8 cellular contexts compared by ENCODE assay signal in genomic region chr6:98947411-98948292, GRCh38. TPM values are rescaled to one million over a fixed set of nuclear protein-coding genes. Genes with fewer than 3 reads are reported as not detected.
DNase-seq lines count a peak whose midpoint lies in the region; ATAC-seq, FAIRE-seq and TF ChIP-seq lines count a peak whose summit lies in the region.

FBXL4 (minus strand) TSS chr6:98947946; CDS start chr6:98926988, 20,958 bp downstream.

- H3F3A ChIP-seq in GM23338 (replicated peaks; ENCODE audit: low read depth): no peaks in the 10 kb centered on the region

- FAIRE-seq in frontal cortex (lab: Jason Lieb, UNC): no peak

- no peaks in the 10 kb centered on the region for H3K9me2 ChIP-seq in GM23338 (ENCODE audit: insufficient read depth)

- H2AFZ ChIP-seq in GM23338: peak within 1 kb of the TSS; percentile 100
- peak within 1 kb of the TSS; percentile 77 for H2AFZ ChIP-seq in neuron (ENCODE audit: low read depth, low read length)

- H3K4me3 ChIP-seq in GM23338: peak within 1 kb of the TSS; percentile 85
- peak within 1 kb of the TSS; percentile 95 for H3K4me3 ChIP-seq in SJSA1
- H3K4me3 ChIP-seq in neuron (ENCODE audit: low read length): peak within 1 kb of the TSS; percentile 78

- peak within 1 kb of the TSS; percentile 97 for H3K4me2 ChIP-seq in GM23338

- H3K9me3 Mint-ChIP-seq in GM23338: peaks cover 10% of the 10 kb centered on the region

- H3K4me1 ChIP-seq in GM23338 (ENCODE audit: insufficient read depth) (peaks cover 13% of the 10 kb centered on the region), SJSA1 (replicated peaks) (peaks cover 8% of the 10 kb centered on the region), neuron (ENCODE audit: insufficient read depth, low read length) (peaks cover 18% of the 10 kb centered on the region)

- H3K27me3 ChIP-seq in GM23338 (ENCODE audit: insufficient read depth) (no peaks in the 10 kb centered on the region), SJSA1 (replicated peaks) (peaks cover 7% of the 10 kb centered on the region), neuron (ENCODE audit: insufficient read depth, low read length) (no peaks in the 10 kb centered on the region)

- H3K4me3 Mint-ChIP-seq in GM23338: peak within 1 kb of the TSS; percentile 91

- TF ChIP-seq CTCF in GM23338 (conservative IDR thresholded peaks at IDR 0.05; ENCODE audit: low read depth in 2 of 2) (no peak), subcutaneous adipose tissue (IDR thresholded peaks at IDR 0.05; ENCODE audit: low read depth) (no peak)

- H3K9me3 ChIP-seq in SJSA1 (replicated peaks) (no peaks in the 10 kb centered on the region), neuron (ENCODE audit: low read length) (no peaks in the 10 kb centered on the region)

- peak; percentile 94 for ATAC-seq in GM23338

- DNase-seq in ELR (ENCODE audit: low read depth) (peak; percentile 90), GM23338 (ENCODE audit: low spot score) (peak; percentile 95), LHCN-M2 (ENCODE audit: low read depth) (peak; percentile 76), SJSA1 (ENCODE audit: low read depth in 1 of 2, low spot score in 2 of 2) (peak; percentile 85), frontal cortex (ENCODE audit: low spot score in 2 of 2) (peak; percentile 85 to 88)
- DNase-seq in activated gamma-delta T cell treated with anti-CD3 and anti-CD28 coated beads, Interleukin-2, amount 50 U/mL, for 16 hours (ENCODE audit: low read depth): peak; percentile 64

- H3K4me1 Mint-ChIP-seq in GM23338: peaks cover 14% of the 10 kb centered on the region

- H4K20me1 ChIP-seq in GM23338 (replicated peaks; ENCODE audit: insufficient read depth): no peaks in the 10 kb centered on the region

- H3K27ac ChIP-seq in GM23338 (ENCODE audit: low read depth): peak within 1 kb of the TSS; percentile 76; the same call in 1 of the 2 replicates
- H3K27ac ChIP-seq in SJSA1: peak within 1 kb of the TSS; percentile 93

- peaks cover 5% of the 10 kb centered on the region for H3K27me3 Mint-ChIP-seq in GM23338 (ENCODE audit: insufficient read depth, low read depth, poor library complexity)

- peaks cover 44% of the 10 kb centered on the region for H3K79me2 ChIP-seq in GM23338 (replicated peaks; ENCODE audit: insufficient read depth)

- H3K36me3 ChIP-seq in GM23338 (ENCODE audit: insufficient read depth): no peaks in the 10 kb centered on the region
- H3K36me3 ChIP-seq in SJSA1: peaks cover 5% of the 10 kb centered on the region; the same call in 1 of the 2 replicates
- no peaks in the 10 kb centered on the region for H3K36me3 ChIP-seq in neuron (ENCODE audit: insufficient read depth, low read length)

- peak within 1 kb of the TSS; percentile 96 for H3K27ac Mint-ChIP-seq in GM23338

- H3K36me3 Mint-ChIP-seq in GM23338 (ENCODE audit: low read depth): peaks cover 15% of the 10 kb centered on the region

TF ChIP-seq in GM23338, 12 proteins besides CTCF, POLR2A, EP300 and RAD21 (continues in another document):
- TF ChIP-seq STAT1 (IDR thresholded peaks at IDR 0.05; ENCODE audit: unreplicated experiment) (no peak), ZNF462 (CRISPR knock-in tag; IDR thresholded peaks at IDR 0.05) (peak; percentile 59; the same call in 1 of the 2 replicates), EZH2 (IDR thresholded peaks at IDR 0.05; ENCODE audit: low read depth, unreplicated experiment) (no peak), ZNF331 (CRISPR knock-in tag; IDR thresholded peaks at IDR 0.05; ENCODE audit: low read depth) (no peak), CREB1 (CRISPR knock-in tag; IDR thresholded peaks at IDR 0.05; ENCODE audit: low read depth) (peak; percentile 41; the same call in 1 of the 2 replicates), ETS1 (IDR thresholded peaks at IDR 0.05) (no peak), NANOG (IDR thresholded peaks at IDR 0.05; ENCODE audit: borderline replicate concordance) (no peak), ZNF114 (CRISPR knock-in tag; IDR thresholded peaks at IDR 0.05) (no peak), EZH2phosphoT487 (IDR thresholded peaks at IDR 0.05; ENCODE audit: unreplicated experiment) (no peak), POLR2AphosphoS5 (IDR thresholded peaks at IDR 0.05; ENCODE audit: low read depth) (peak; percentile 76)

RNA-seq across cellular contexts. Expression of gene FBXL4, which starts in this region (rescaled TPM):
- 16.9 and 23.4 TPM in 2 replicates for total RNA-seq in GM23338 (2014; rRNA removed; shearing (Covaris generic))
- polyA plus RNA-seq in GM23338 (2016; fragmentation: Nextera tagmentation; extraction: Ambion mirVana): 6.8 and 8.5 TPM in 2 replicates
- total RNA-seq in LHCN-M2 (2014; rRNA removed) (12.6 and 14.8 TPM in 2 replicates), frontal cortex (24.9 TPM), subcutaneous adipose tissue (10 to 100 TPM; 20.2 to 30.0 (median 24.3) TPM)
- 4.3 TPM for polyA plus RNA-seq in LHCN-M2 (2012)
- 7.9 and 9.7 TPM in 2 replicates for total RNA-seq in SJSA1 (2014; rRNA removed; shearing (Covaris generic))

Comparison
In these comparisons a context has a peak if more than half of its experiments do, and no peak if none do; other contexts are left out.
1. Peak in every context shown above with its lines: DNase-seq, ATAC-seq, H3K4me3 ChIP-seq and H3K27ac ChIP-seq.